In the genomic region with DNA sequence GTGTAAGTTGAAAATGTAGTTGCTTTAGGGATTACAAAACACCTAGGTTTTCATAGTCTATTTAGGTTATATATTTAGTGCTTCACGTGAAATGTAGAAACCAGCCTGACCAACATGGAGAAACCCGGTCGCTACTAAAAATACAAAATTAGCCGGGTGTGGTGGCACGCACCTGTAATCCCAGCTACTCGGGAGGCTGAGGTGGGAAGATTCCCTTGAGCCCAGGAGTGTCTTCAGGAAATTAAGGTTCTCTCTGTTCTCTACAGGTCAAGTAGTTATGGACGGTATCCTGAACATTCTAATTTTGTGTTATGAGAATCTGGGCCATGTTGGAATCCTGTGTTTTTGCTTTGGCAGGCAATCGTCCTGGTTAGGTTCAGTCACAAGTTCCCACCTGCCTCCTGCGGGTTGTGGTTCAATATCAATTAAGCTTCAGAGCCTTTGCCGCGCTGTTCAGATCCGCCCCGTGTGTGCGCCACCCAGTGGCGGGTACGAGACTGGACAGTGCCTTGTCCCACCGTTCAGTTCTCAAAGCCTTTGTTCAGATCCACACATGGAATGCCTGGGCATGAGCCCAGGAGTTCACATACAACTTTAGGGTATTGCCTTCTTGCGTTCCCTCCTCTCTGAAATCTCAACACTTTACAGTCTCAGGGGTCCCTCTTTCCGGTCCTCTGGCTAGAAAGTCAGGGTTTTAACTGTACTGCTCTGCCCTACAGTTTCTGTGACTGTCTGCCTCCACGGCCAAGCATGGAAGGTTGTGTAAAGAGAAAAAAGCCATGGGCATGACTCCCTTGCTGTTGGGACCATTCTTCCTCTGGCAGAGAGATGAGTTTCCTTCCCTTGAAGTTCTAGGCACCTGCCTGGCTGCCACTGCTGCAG, we compare ENCODE assay signal across 8 cellular contexts. TPM values are rescaled to one million over a fixed set of nuclear protein-coding genes. Genes with fewer than 3 reads are reported as not detected.
DNase-seq lines count a peak whose midpoint lies in the region; ATAC-seq, FAIRE-seq and TF ChIP-seq lines count a peak whose summit lies in the region.

No MANE protein-coding gene starts in this region.

- H4K91ac ChIP-seq in H1 (replicated peaks; ENCODE audit: insufficient read length, low read length) = no peak overlapping the region

- FAIRE-seq in GM12891 (lab: Jason Lieb, UNC) (peak; percentile 86), H1 (lab: Jason Lieb, UNC) (peak; percentile 71)

- H2BK120ac ChIP-seq in H1 (replicated peaks; ENCODE audit: low read depth, low read length) = no peak overlapping the region

- H3K18ac ChIP-seq in H1 (ENCODE audit: extremely low read depth, low read length) = peak overlapping the region; percentile 72; the same call in 1 of the 2 replicates

- no peak for TF ChIP-seq EP300 in H1 (IDR thresholded peaks at IDR 0.05; ENCODE audit: borderline replicate concordance in 1 of 2, low read depth in 2 of 2, low read length in 2 of 2)

- H2AFZ ChIP-seq in H1 (ENCODE audit: low read length) = peak overlapping the region; percentile 100

- CTCF ChIA-PET in H1 (lab: Charles Lee; ENCODE audit: partially characterized antibody) = interaction anchor here (0.7 to 2.0 kb wide), 23 partner anchors 10 to 354 kb away, joined by 3 to 14 read pairs (median 4); a partner anchor contains a TSS

- TF ChIP-seq POLR2A in GM12891 (IDR thresholded peaks at IDR 0.05; ENCODE audit: low read depth, low read length) (no peak), H1 (IDR thresholded peaks at IDR 0.05; ENCODE audit: control extremely low read depth in 1 of 2, low read depth in 2 of 2, low read length in 2 of 2) (peak in 1 of 2 experiments; percentile 59; a peak in 2 of 3 replicates)

- no peaks in the 10 kb centered on the region for H3K27me3 ChIP-seq in H1 (replicated peaks in 1 of 4; ENCODE audit: control insufficient read depth in 3 of 4, extremely low read depth in 1 of 4, insufficient read depth in 3 of 4, low read length in 3 of 4)

- H3K4me2 ChIP-seq in H1 (ENCODE audit: insufficient read depth in 1 of 2, low read depth in 2 of 2, low read length in 2 of 2) = no peak overlapping the region; a peak in 1 of 4 replicates

- no peaks in the 10 kb centered on the region for H3K23me2 ChIP-seq in H1 (ENCODE audit: low read depth, low read length)

- POLR2A ChIA-PET in H1 (lab: Charles Lee; ENCODE audit: partially characterized antibody) = interaction anchor here (1.0 to 1.2 kb wide), 5 partner anchors 11 to 284 kb away, joined by 3 read pairs; a partner anchor contains a TSS

- H3K36me3 ChIP-seq in H1 (ENCODE audit: control insufficient read depth in 2 of 4, insufficient read depth in 4 of 4, low read length in 3 of 4) (no peaks in the 10 kb centered on the region), mesodermal cell (ENCODE audit: control insufficient read depth, insufficient read depth, low read length) (peaks cover 8% of the 10 kb centered on the region)

- peak; percentile 61 to 69 for TF ChIP-seq RAD21 in H1 (IDR thresholded peaks at IDR 0.05 in 1 of 2, conservative IDR thresholded peaks at IDR 0.05 in 1 of 2; ENCODE audit: low read depth in 2 of 2, low read length in 2 of 2)

- H4K8ac ChIP-seq in H1 (ENCODE audit: extremely low read depth, insufficient read depth, low read length) = peak overlapping the region; percentile 66; the same call in 1 of the 2 replicates

- H2BK12ac ChIP-seq in H1 (ENCODE audit: low read depth, low read length) = peak overlapping the region; percentile 31; the same call in 1 of the 2 replicates

- no peak overlapping the region for H2AK5ac ChIP-seq in H1 (ENCODE audit: low read depth, low read length)

- peak; percentile 32 for DNase-seq in GM12891 (ENCODE audit: insufficient read length, low spot score)
- DNase-seq in NCI-H82 treated with DMSO at 0.1 percent for 48 hours (lab: John Stamatoyannopoulos, UW; ENCODE audit: unreplicated experiment) = peak; percentile 59
- peak; percentile 24 to 53 for DNase-seq in activated CD8-positive, alpha-beta memory T cell treated with anti-CD3 and anti-CD28 coated beads for 1 hour (ENCODE audit: extremely low read depth in 1 of 2, low read depth in 1 of 2)
- peak; percentile 44 to 84 for DNase-seq in H1 (ENCODE audit: low read depth in 1 of 2, low spot score in 2 of 2)
- DNase-seq in stimulated activated CD8-positive, alpha-beta memory T cell treated with anti-CD3 and anti-CD28 coated beads, Interleukin-15, amount 100 ng/mL, for 48 hours (ENCODE audit: low read depth in 2 of 2) = peak; percentile 40 to 49
- DNase-seq in middle frontal gyrus (ENCODE audit: extremely low spot score, low spot score) = no peak

- H3K4me3 ChIP-seq in H1 (ENCODE audit: extremely low read depth in 1 of 4, insufficient read depth in 2 of 4, low read depth in 3 of 4, low read length in 4 of 4) (no peak overlapping the region), mesodermal cell (ENCODE audit: extremely low read depth, insufficient read depth, low read length, poor library complexity, severe bottlenecking) (no peak overlapping the region)

- peaks cover 0 to 6% (median 3%) of the 10 kb centered on the region in 4 experiments; a peak in 5 of 7 replicates for H3K4me1 ChIP-seq in H1 (replicated peaks in 1 of 4; ENCODE audit: control insufficient read depth in 3 of 4, insufficient read depth in 4 of 4, low read length in 3 of 4)
- H3K4me1 ChIP-seq in mesodermal cell (ENCODE audit: control insufficient read depth, insufficient read depth, low read length, poor library complexity, severe bottlenecking) = peaks cover 3% of the 10 kb centered on the region

- no peak overlapping the region for H4K5ac ChIP-seq in H1 (ENCODE audit: insufficient read length, low read depth, low read length)

- H3K27ac ChIP-seq in H1 (ENCODE audit: low read depth, low read length) (no peak overlapping the region; the same call in 1 of the 2 replicates), mesodermal cell (ENCODE audit: low read depth, low read length, severe bottlenecking) (peak overlapping the region; percentile 16)

- ATAC-seq in HG03521 (IDR thresholded peaks at IDR 0.05; ENCODE audit: unreplicated experiment) = peak; percentile 52

- H3K79me1 ChIP-seq in H1 (ENCODE audit: low read depth, low read length) = no peaks in the 10 kb centered on the region

- H3K4ac ChIP-seq in H1 (replicated peaks; ENCODE audit: insufficient read length, low read depth, low read length) = no peak overlapping the region

- peak overlapping the region; percentile 40; the same call in 1 of the 2 replicates for H2BK15ac ChIP-seq in H1 (ENCODE audit: low read length)

- H3K56ac ChIP-seq in H1 (replicated peaks; ENCODE audit: insufficient read length, low read depth, low read length) = no peak overlapping the region

- H2BK20ac ChIP-seq in H1 (ENCODE audit: low read length) = no peak overlapping the region

- H3K9me3 ChIP-seq in H1 (ENCODE audit: insufficient read depth in 2 of 2, low read depth in 1 of 2, low read length in 1 of 2) (no peaks in the 10 kb centered on the region), mesodermal cell (ENCODE audit: control insufficient read depth, low read length) (no peaks in the 10 kb centered on the region)

- no peak overlapping the region for H2BK5ac ChIP-seq in H1 (ENCODE audit: low read depth, low read length)

- H3K23ac ChIP-seq in H1 (ENCODE audit: insufficient read length) = no peak overlapping the region

- TF ChIP-seq CTCF in H1 (IDR thresholded peaks at IDR 0.05; ENCODE audit: control extremely low read depth in 1 of 3, insufficient read depth in 1 of 3, low read depth in 1 of 3, low read length in 3 of 3) = peak; percentile 88 to 98 (median 98)

- no peaks in the 10 kb centered on the region for H4K20me1 ChIP-seq in H1 (replicated peaks in 1 of 2; ENCODE audit: control insufficient read depth in 1 of 2, insufficient read depth in 2 of 2, low read length in 2 of 2)

- H3K9ac ChIP-seq in H1 (replicated peaks in 1 of 4; ENCODE audit: extremely low read depth in 1 of 4, low read depth in 3 of 4, low read length in 3 of 4) = peak overlapping the region in 2 of 4 experiments; percentile 5 to 27; a peak in 1 of 7 replicates

- whole genome bisulfite sequencing in H1 (ENCODE audit: extremely low coverage in 1 of 2, insufficient coverage in 1 of 2, insufficient read length in 1 of 2, insufficient replicate concordance in 2 of 2, low coverage in 1 of 2, low lambda C conversion rate in 2 of 2, missing lambda C conversion rate in 1 of 2), 2 experiments = 43% methylated on average over 20 of the region's 20 CpGs; no CpG with 5 or more reads in 1 of the 2 experiments
- WGBS in mesodermal cell (ENCODE audit: insufficient coverage in 2 of 2), 2 experiments = 40 to 41% methylated on average over 19 of the region's 20 CpGs

- H3K14ac ChIP-seq in H1 (ENCODE audit: insufficient read length) = no peak overlapping the region

- H3K79me2 ChIP-seq in H1 (ENCODE audit: control insufficient read depth in 1 of 2, insufficient read depth in 2 of 2, low read length in 2 of 2) = no peaks in the 10 kb centered on the region

TF ChIP-seq in GM12891, 5 proteins besides CTCF, POLR2A, EP300 and RAD21:
- no peak for TF ChIP-seq POU2F2 (IDR thresholded peaks at IDR 0.05; ENCODE audit: low read depth, low read length)
TF ChIP-seq in GM12891: peak in this region for 0.

TF ChIP-seq in H1, 55 proteins besides CTCF, POLR2A, EP300 and RAD21 (continues in another document):
- peak; percentile 71 for TF ChIP-seq TAF1 (IDR thresholded peaks at IDR 0.05; ENCODE audit: low read depth, low read length)
- TF ChIP-seq MAFK (IDR thresholded peaks at IDR 0.05; ENCODE audit: low read depth, low read length) = no peak
- no peak for TF ChIP-seq BRCA1 (IDR thresholded peaks at IDR 0.05; ENCODE audit: low read depth, low read length)
- TF ChIP-seq TCF12 (IDR thresholded peaks at IDR 0.05; ENCODE audit: low read depth, low read length) = no peak
- peak; percentile 61; the same call in 1 of the 2 replicates for TF ChIP-seq TEAD4 (IDR thresholded peaks at IDR 0.05; ENCODE audit: low read depth, low read length)
- TF ChIP-seq RBBP5 (IDR thresholded peaks at IDR 0.05; ENCODE audit: borderline replicate concordance, low read depth, low read length) = no peak
- TF ChIP-seq BCL11A (IDR thresholded peaks at IDR 0.05; ENCODE audit: low read depth in 2 of 2, low read length in 2 of 2) = no peak
- TF ChIP-seq POLR2AphosphoS5 (IDR thresholded peaks at IDR 0.05; ENCODE audit: low read depth, low read length) = 0 out of 2 replicates have a peak, but pooled peaks have one; percentile 33

RNA-seq across cellular contexts. Expression of a gene that starts 41.7 kb away (rescaled TPM):
- polyA plus RNA-seq in GM12891 (2012; ENCODE audit: low read depth, missing spikeins) = 9.7 TPM
- 19.1 and 20.9 TPM in 2 replicates for total RNA-seq in H1 (2021; fragmentation: NEBNext Ultra II Directional; extraction: Animal tissue kit (Norgen Biotek cat#: 25700))
- 19.1 and 24.0 TPM in 2 replicates for polyA plus RNA-seq in H1 (2011; rRNA removed)
- 16.1 TPM for polyA plus RNA-seq in H1 (2011; cell fraction: cytosol; rRNA removed)
- 26.2 TPM for polyA plus RNA-seq in H1 (2011; cell fraction: nucleus; rRNA removed)
- polyA plus RNA-seq in H1 (2012, experiment 1 of 2) = 13.3 to 18.7 TPM (median 15.0 TPM) in 4 replicates
- polyA plus RNA-seq in H1 (2012, experiment 2 of 2) = 2.4 TPM
- polyA plus RNA-seq in H1 (2013, experiment 1 of 2) = 11.3 TPM
- 9.8 TPM for polyA plus RNA-seq in H1 (2013, experiment 2 of 2)
- 42.6 and 49.4 TPM in 2 replicates for polyA minus RNA-seq in H1 (2011; rRNA and poly(A)+ RNA removed)
- polyA minus RNA-seq in H1 (2011; cell fraction: cytosol; rRNA and poly(A)+ RNA removed) = 18.9 TPM
- 41.2 TPM for polyA minus RNA-seq in H1 (2011; cell fraction: nucleus; rRNA and poly(A)+ RNA removed)
- 18.6 TPM for polyA plus RNA-seq in mesodermal cell (2013, experiment 1 of 2)
- 17.0 TPM for polyA plus RNA-seq in mesodermal cell (2013, experiment 2 of 2)
